Comparison of ENCODE assay signal across 12 cellular contexts in genomic region chr1:221035680-221036153, GRCh38.
DNase-seq lines count a peak whose midpoint lies in the region; ATAC-seq and TF ChIP-seq lines count a peak whose summit lies in the region.
"Had no signal": no experiment of that assay in that cellular context is flagged by ENCODE, and none has a peak within 500 bp of the region (broad histone marks: within the 10 kb centered on the region; RNA-seq: fewer than 3 reads in every experiment).

No MANE protein-coding gene starts in this region.

- H3K27ac ChIP-seq in heart right ventricle (peak overlapping the region in 2 of 10 donors; percentile 9 to 39), RWPE1 (no peak overlapping the region)
- H3K27ac ChIP-seq: WERI-Rb-1 had no signal

- TF ChIP-seq CTCF in heart right ventricle (IDR thresholded peaks at IDR 0.05) (no peak), RWPE1 (conservative IDR thresholded peaks at IDR 0.05; ENCODE audit: low read depth) (no peak), GM10248 (IDR thresholded peaks at IDR 0.05; ENCODE audit: control extremely low read depth, extremely low read depth, low read depth, missing control alignments) (no peak)

- no peaks in the 10 kb centered on the region for H3K9me3 ChIP-seq in heart right ventricle

- H3K36me3 ChIP-seq in heart right ventricle, result no peaks in the 10 kb centered on the region
- H3K36me3 ChIP-seq: WERI-Rb-1 had no signal

- peaks cover 0 to 33% (median 16%) of the 10 kb centered on the region in 9 donors for H3K4me1 ChIP-seq in heart right ventricle

- CTCF ChIA-PET in RWPE1 (lab: Yijun Ruan, JAX) (interaction anchor here (0.6 kb wide), 2 partner anchors 11 to 22 kb away, joined by 3 to 4 read pairs; no protein-coding TSS in a partner anchor), GM10248 (lab: Yijun Ruan, JAX) (interaction anchor here (1.0 to 1.1 kb wide), 3 partner anchors 54 to 259 kb away, joined by 3 read pairs; no protein-coding TSS in a partner anchor)

- intact Hi-C loops in heart right ventricle (cut with DNase I), result loop anchor here in 1 of 10 donors (10.0 kb wide), 1 partner anchor 151 kb away; no protein-coding TSS in a partner anchor
- intact Hi-C loops in cardiac septum (cut with DNase I), result loop anchor here (10.0 kb wide), 1 partner anchor 129 kb away; no protein-coding TSS in a partner anchor

- 27 to 40% methylated on average over 6 of the region's 6 CpGs for WGBS in heart right ventricle, 2 donors

- POLR2A ChIA-PET in RWPE1 (lab: Yijun Ruan, JAX; ENCODE audit: low non-redundant PET) (no interaction called here), GM10248 (lab: Yijun Ruan, JAX) (no interaction called here)

- peak in 1 of 2 donors; percentile 13 for DNase-seq in heart right ventricle
- DNase-seq in cardiac septum (ENCODE audit: low spot score), result no peak
- peak; percentile 38 for DNase-seq in RWPE1 (ENCODE audit: low spot score)
- DNase-seq in fibroblast of gingiva (ENCODE audit: low read depth), result peak; percentile 39
- DNase-seq in GM10248 (ENCODE audit: extremely low spot score), result no peak
- no peak for DNase-seq in effector CD4-positive, alpha-beta T cell
- DNase-seq: activated naive CD4-positive, alpha-beta T cell treated with anti-CD3 and anti-CD28 coated beads for 36 hours; NCI-H524; stimulated activated naive CD8-positive, alpha-beta T cell treated with anti-CD3 and anti-CD28 coated beads, Interleukin-15, amount 100 ng/mL, for 72 hours; WERI-Rb-1 had no signal

- H3K27me3 ChIP-seq in heart right ventricle, result no peaks in the 10 kb centered on the region

- peak in 6 of 8 donors; percentile 51 to 87 (median 71) for ATAC-seq in heart right ventricle
- ATAC-seq in GM21515 (IDR thresholded peaks at IDR 0.05; ENCODE audit: unreplicated experiment), result no peak
- ATAC-seq in GM18498 (IDR thresholded peaks at IDR 0.05; ENCODE audit: unreplicated experiment), result no peak
- ATAC-seq: stimulated activated naive CD8-positive, alpha-beta T cell treated with anti-CD3 and anti-CD28 coated beads, Interleukin-15, amount 100 ng/mL, for 72 hours had no signal

- H3K4me3 ChIP-seq in heart right ventricle, result no peak overlapping the region

Comparison
In these comparisons a context has a peak if more than half of its experiments do, and no peak if none do; other contexts are left out.
1. ATAC-seq: peak in heart right ventricle (6 of 8); none in GM21515 (single experiment) and GM18498 (single experiment).
2. DNase-seq: peak in RWPE1 (single experiment) and fibroblast of gingiva (single experiment); none in cardiac septum (single experiment), GM10248 (single experiment) and effector CD4-positive, alpha-beta T cell (single experiment).